ENCODE assay signal across 13 cellular contexts in genomic region chr14:41498959-41499358, GRCh38.
DNase-seq lines count a peak whose midpoint lies in the region; TF ChIP-seq lines count a peak whose summit lies in the region.
"Had no signal": no experiment of that assay in that cellular context is flagged by ENCODE, and none has a peak within 500 bp of the region (broad histone marks: within the 10 kb centered on the region; RNA-seq: fewer than 3 reads in every experiment).

No MANE protein-coding gene starts in this region.

- TF ChIP-seq POLR2A in tibial nerve (IDR thresholded peaks at IDR 0.05), result no peak

- H3K4me3 ChIP-seq in fibroblast of pulmonary artery (replicated peaks; ENCODE audit: low read depth, low read length), result no peak overlapping the region
- no peak overlapping the region for H3K4me3 ChIP-seq in tibial nerve
- H3K4me3 ChIP-seq: PC-9 had no signal

- DNase-seq in Daoy (ENCODE audit: low read depth) (peak; percentile 19), HT1080 (ENCODE audit: low read depth) (peak; percentile 13), amniotic epithelial cell (ENCODE audit: low read depth) (peak; percentile 56), fibroblast of pulmonary artery (ENCODE audit: low read depth) (peak; percentile 43), NCI-H2196 treated with DMSO at 0.1 percent for 48 hours (lab: John Stamatoyannopoulos, UW; ENCODE audit: unreplicated experiment) (no peak), NCI-H2227 treated with DMSO at 0.1 percent for 48 hours (lab: John Stamatoyannopoulos, UW) (no peak), tibial nerve (ENCODE audit: low spot score in 2 of 2) (no peak)
- DNase-seq: C1 segment of cervical spinal cord, EL, HCEC 1CT, NCI-H1694 treated with DMSO at 0.1 percent for 48 hours, NCI-H69, PC-9 had no signal

- H3K4me1 ChIP-seq in tibial nerve, result no peaks in the 10 kb centered on the region

- H3K36me3 ChIP-seq in tibial nerve, result no peaks in the 10 kb centered on the region

- TF ChIP-seq EP300 in tibial nerve (IDR thresholded peaks at IDR 0.05), result no peak

- H3K27ac ChIP-seq in tibial nerve, result no peak overlapping the region
- H3K27ac ChIP-seq: PC-9 had no signal

- no peak for TF ChIP-seq CTCF in fibroblast of pulmonary artery (IDR thresholded peaks at IDR 0.05; ENCODE audit: low read length, missing control alignments)
- no peak for TF ChIP-seq CTCF in tibial nerve (IDR thresholded peaks at IDR 0.05)

- H3K9me3 ChIP-seq in tibial nerve, result no peaks in the 10 kb centered on the region

- no peaks in the 10 kb centered on the region for H3K27me3 ChIP-seq in tibial nerve

- WGBS in tibial nerve, 2 donors, result 96% methylated on average over 2 of the region's 2 CpGs

Comparison
In these comparisons a context has a peak if more than half of its experiments do, and no peak if none do; other contexts are left out.
1. DNase-seq: peak in Daoy (single experiment), HT1080 (single experiment), amniotic epithelial cell (single experiment) and fibroblast of pulmonary artery (single experiment); none in NCI-H2196 treated with DMSO at 0.1 percent for 48 hours (single experiment), NCI-H2227 treated with DMSO at 0.1 percent for 48 hours (single experiment) and tibial nerve (0 of 2).